In the genomic region with DNA sequence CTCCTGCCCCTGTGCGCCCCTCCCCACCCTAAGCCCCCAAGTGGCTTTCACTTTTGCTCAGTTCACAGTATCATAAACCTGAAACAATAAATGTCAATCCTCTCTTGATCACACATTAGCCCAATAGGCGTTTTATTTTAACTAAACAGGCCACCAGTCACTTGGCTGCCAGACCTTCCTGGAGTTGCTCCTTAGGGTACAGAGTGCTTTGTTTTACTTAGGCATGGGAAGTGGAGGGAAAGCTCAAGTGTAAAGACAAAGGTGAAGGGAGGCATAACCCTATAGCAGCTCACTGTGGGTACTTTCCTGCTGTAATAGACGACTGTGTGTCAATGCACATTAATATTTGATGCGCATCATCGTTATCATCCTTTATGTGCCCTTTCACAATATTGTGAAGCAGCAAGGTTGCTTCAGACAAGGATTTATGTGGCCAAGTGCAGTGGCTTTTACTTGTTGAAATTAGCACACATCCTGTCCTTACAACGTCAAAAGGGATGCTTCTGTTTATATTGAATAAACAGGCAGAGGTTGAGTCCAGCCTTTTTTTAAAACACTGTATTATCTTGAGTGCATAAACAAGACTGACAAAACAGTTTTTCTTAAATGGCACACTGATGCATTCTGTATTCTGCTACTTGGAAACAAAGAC, we compare ENCODE assay signal across 22 cellular contexts.
DNase-seq lines count a peak whose midpoint lies in the region; ATAC-seq and TF ChIP-seq lines count a peak whose summit lies in the region.
"Had no signal": no experiment of that assay in that cellular context is flagged by ENCODE, and none has a peak within 500 bp of the region (broad histone marks: within the 10 kb centered on the region; RNA-seq: fewer than 3 reads in every experiment).

No MANE protein-coding gene starts in this region.

- no peaks in the 10 kb centered on the region for H3K36me3 Mint-ChIP-seq in activated T-cell treated with anti-CD3 and anti-CD28 coated beads, Interleukin-2, amount 50 U/mL, for 24 hours (ENCODE audit: low read depth)
- H3K36me3 Mint-ChIP-seq: CD8-positive, alpha-beta memory T cell; naive thymus-derived CD4-positive, alpha-beta T cell; T-cell had no signal

- H3K14ac ChIP-seq in neuronal stem cell (ENCODE audit: low read length) = no peak overlapping the region

- no CpG with 5 or more reads among the region's 6 CpGs for WGBS in neuronal stem cell (ENCODE audit: extremely low coverage in 2 of 2, insufficient read length in 2 of 2, insufficient replicate concordance in 1 of 2), 2 donors

- H3K4me1 ChIP-seq in HEK293 (ENCODE audit: control insufficient read depth, insufficient read depth, low read length) (no peaks in the 10 kb centered on the region), neuronal stem cell (ENCODE audit: control insufficient read depth in 2 of 2, insufficient read depth in 1 of 2, low read depth in 1 of 2, low read length in 2 of 2) (peaks cover 1 to 10% of the 10 kb centered on the region in 2 donors)
- H3K4me1 ChIP-seq: adrenal gland, psoas muscle had no signal

- POLR2A ChIA-PET in HEK293 (lab: Yijun Ruan, JAX) = no interaction called here

- H3K79me1 ChIP-seq in neuronal stem cell (ENCODE audit: low read depth, low read length) = no peaks in the 10 kb centered on the region

- H3K27me3 Mint-ChIP-seq in activated T-cell treated with anti-CD3 and anti-CD28 coated beads, Interleukin-2, amount 50 U/mL, for 24 hours = peaks cover 8% of the 10 kb centered on the region

- TF ChIP-seq CTCF in AG10803 (conservative IDR thresholded peaks at IDR 0.05; ENCODE audit: low read length) (no peak), HEK293 (tag by site-specific recombination; IDR thresholded peaks at IDR 0.05) (no peak)

- no peak overlapping the region for H2AK5ac ChIP-seq in neuronal stem cell (ENCODE audit: low read depth, low read length)

- H2AFZ ChIP-seq in neuronal stem cell (ENCODE audit: low read length) = peak overlapping the region; percentile 69

- DNase-seq in AG10803 (ENCODE audit: low read depth) = peak; percentile 8
- peak; percentile 79 for DNase-seq in fibroblast of gingiva (ENCODE audit: low read depth)
- no peak for DNase-seq in neuronal stem cell (ENCODE audit: low spot score)
- no peak for DNase-seq in activated T-cell treated with anti-CD3 and anti-CD28 coated beads, Interleukin-2, amount 50 U/mL, for 24 hours
- no peak for DNase-seq in dermis blood vessel endothelial cell
- DNase-seq: activated CD4-positive, alpha-beta T cell treated with anti-CD3 and anti-CD28 coated beads, Interleukin-2, amount 10 ng/mL, durations not matched to agents 7 days and 5 days; activated effector memory CD4-positive, alpha-beta T cell treated with Interleukin-2 at 50 U/mL for 16 hours; adrenal gland; CD8-positive, alpha-beta memory T cell; DND-41; head of caudate nucleus; mammary epithelial cell; naive thymus-derived CD4-positive, alpha-beta T cell; NCI-H1105; NCI-H2107; NCI-H69; psoas muscle; SHP77; T-cell had no signal

- H3K9me3 ChIP-seq in HEK293 (ENCODE audit: control insufficient read depth, insufficient read depth, low read depth, low read length) = no peaks in the 10 kb centered on the region
- no peaks in the 10 kb centered on the region for H3K9me3 ChIP-seq in neuronal stem cell (replicated peaks in 1 of 2; ENCODE audit: control insufficient read depth in 2 of 2, insufficient read depth in 1 of 2, low read depth in 1 of 2, low read length in 2 of 2)
- H3K9me3 ChIP-seq: adrenal gland, psoas muscle had no signal

- H3K36me3 ChIP-seq in HEK293 (ENCODE audit: control insufficient read depth in 2 of 2, insufficient read depth in 1 of 2, low read length in 2 of 2) (no peaks in the 10 kb centered on the region), neuronal stem cell (replicated peaks in 1 of 2; ENCODE audit: control insufficient read depth in 2 of 2, insufficient read depth in 2 of 2, low read length in 2 of 2) (no peaks in the 10 kb centered on the region)
- H3K36me3 ChIP-seq: adrenal gland had no signal

- no peaks in the 10 kb centered on the region for H3K4me1 Mint-ChIP-seq in activated T-cell treated with anti-CD3 and anti-CD28 coated beads, Interleukin-2, amount 50 U/mL, for 24 hours (ENCODE audit: low read depth)
- H3K4me1 Mint-ChIP-seq: activated CD4-positive, alpha-beta T cell treated with anti-CD3 and anti-CD28 coated beads, Interleukin-2, amount 10 ng/mL, durations not matched to agents 7 days and 5 days; CD8-positive, alpha-beta memory T cell; naive thymus-derived CD4-positive, alpha-beta T cell; T-cell had no signal

- H3K18ac ChIP-seq in neuronal stem cell (ENCODE audit: low read length) = no peak overlapping the region

- H2BK5ac ChIP-seq in neuronal stem cell (ENCODE audit: low read length) = no peak overlapping the region

- no peak overlapping the region for H3K9ac ChIP-seq in neuronal stem cell (ENCODE audit: low read depth, low read length, poor library complexity)

- H2BK120ac ChIP-seq in neuronal stem cell (ENCODE audit: low read depth, low read length) = no peak overlapping the region

- H3K23ac ChIP-seq in neuronal stem cell (ENCODE audit: low read depth, low read length, poor library complexity) = no peak overlapping the region

- CTCF ChIA-PET in HEK293 (lab: Yijun Ruan, JAX) = no interaction called here

- H3K27ac ChIP-seq in HEK293 (ENCODE audit: extremely low read depth, low read depth, low read length) = no peak overlapping the region
- no peak overlapping the region for H3K27ac ChIP-seq in neuronal stem cell (replicated peaks; ENCODE audit: low read length)
- H3K27ac ChIP-seq: adrenal gland, psoas muscle had no signal

- H3K4me3 ChIP-seq in AG10803 (ENCODE audit: low read length) = no peak overlapping the region
- no peak overlapping the region for H3K4me3 ChIP-seq in HEK293 (ENCODE audit: low read depth, low read length)
- H3K4me3 ChIP-seq in neuronal stem cell (ENCODE audit: low read length in 2 of 2) = no peak overlapping the region
- H3K4me3 ChIP-seq: adrenal gland, psoas muscle had no signal

- H4K8ac ChIP-seq in neuronal stem cell (ENCODE audit: low read depth, low read length) = no peak overlapping the region

- no peaks in the 10 kb centered on the region for H3K27me3 ChIP-seq in neuronal stem cell (ENCODE audit: control insufficient read depth in 3 of 3, insufficient read depth in 3 of 3, low read depth in 1 of 3, low read length in 3 of 3)
- H3K27me3 ChIP-seq: adrenal gland had no signal

- H3K27ac Mint-ChIP-seq in activated T-cell treated with anti-CD3 and anti-CD28 coated beads, Interleukin-2, amount 50 U/mL, for 24 hours = no peak overlapping the region
- H3K27ac Mint-ChIP-seq: activated CD4-positive, alpha-beta T cell treated with anti-CD3 and anti-CD28 coated beads, Interleukin-2, amount 10 ng/mL, durations not matched to agents 7 days and 5 days; CD8-positive, alpha-beta memory T cell; naive thymus-derived CD4-positive, alpha-beta T cell; T-cell had no signal

- no peak for ATAC-seq in activated CD4-positive, CD25-positive, alpha-beta regulatory T cell treated with anti-CD3 and anti-CD28 coated beads, Interleukin-2, amount 50 U/mL, for 24 hours
- ATAC-seq in HG02588 (IDR thresholded peaks at IDR 0.05; ENCODE audit: unreplicated experiment) = no peak
- ATAC-seq: naive thymus-derived CD4-positive, alpha-beta T cell; psoas muscle; T-cell had no signal

- H3K4me3 Mint-ChIP-seq in activated T-cell treated with anti-CD3 and anti-CD28 coated beads, Interleukin-2, amount 50 U/mL, for 24 hours = no peak overlapping the region
- H3K4me3 Mint-ChIP-seq: activated CD4-positive, alpha-beta T cell treated with anti-CD3 and anti-CD28 coated beads, Interleukin-2, amount 10 ng/mL, durations not matched to agents 7 days and 5 days; CD8-positive, alpha-beta memory T cell; naive thymus-derived CD4-positive, alpha-beta T cell; T-cell had no signal

- H3K9me3 Mint-ChIP-seq in activated T-cell treated with anti-CD3 and anti-CD28 coated beads, Interleukin-2, amount 50 U/mL, for 24 hours = no peaks in the 10 kb centered on the region
- H3K9me3 Mint-ChIP-seq: activated CD4-positive, alpha-beta T cell treated with anti-CD3 and anti-CD28 coated beads, Interleukin-2, amount 10 ng/mL, durations not matched to agents 7 days and 5 days; CD8-positive, alpha-beta memory T cell; T-cell had no signal

- no peak overlapping the region for H3K4me2 ChIP-seq in neuronal stem cell (ENCODE audit: insufficient read depth, low read length, poor library complexity, severe bottlenecking)

- no peak overlapping the region for H4K91ac ChIP-seq in neuronal stem cell (ENCODE audit: low read depth, low read length, poor library complexity)

- H3K4ac ChIP-seq in neuronal stem cell (ENCODE audit: low read length) = no peak overlapping the region

- H2BK12ac ChIP-seq in neuronal stem cell (ENCODE audit: low read length) = no peak overlapping the region

- no peak overlapping the region for H2BK15ac ChIP-seq in neuronal stem cell (ENCODE audit: low read length)

TF ChIP-seq in HEK293, 187 proteins besides CTCF, POLR2A, EP300 and RAD21:
- TF ChIP-seq IKZF3 (tag by site-specific recombination; IDR thresholded peaks at IDR 0.05) = no peak
- TF ChIP-seq FEZF1 (tag by site-specific recombination; IDR thresholded peaks at IDR 0.05) = 0 out of 2 replicates have a peak, but pooled peaks have one; percentile 18

Comparison
In these comparisons a context has a peak if more than half of its experiments do, and no peak if none do; other contexts are left out.
1. DNase-seq: peak in AG10803 (single experiment) and fibroblast of gingiva (single experiment); none in neuronal stem cell (single experiment), activated T-cell treated with anti-CD3 and anti-CD28 coated beads, Interleukin-2, amount 50 U/mL, for 24 hours (single experiment) and dermis blood vessel endothelial cell (single experiment).